ENCODE assay signal across 21 cellular contexts in the genomic region with DNA sequence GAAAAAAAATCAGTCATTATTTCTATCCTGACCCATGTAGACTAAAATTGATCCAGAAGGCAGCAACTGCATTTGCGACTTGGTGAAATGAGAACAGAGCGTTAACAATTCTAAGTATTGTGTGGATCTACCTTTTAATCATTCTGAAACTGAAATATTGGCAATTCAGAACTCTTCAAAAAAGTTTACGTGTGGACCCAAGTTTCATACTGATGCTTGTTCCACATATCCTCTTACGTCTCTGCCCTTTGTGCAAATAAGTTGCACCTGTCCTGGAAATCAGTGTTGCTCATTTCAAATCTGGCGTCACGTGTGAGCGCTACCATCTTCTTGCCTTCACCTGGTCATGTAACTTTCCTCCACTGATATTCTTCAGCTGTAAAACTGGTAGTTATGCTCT.
A peak's percentile ranks its signal among the peaks of the same experiment; 100 is the strongest.
DNase-seq lines count a peak whose midpoint lies in the region; ATAC-seq and TF ChIP-seq lines count a peak whose summit lies in the region.
"Had no signal": no experiment of that assay in that cellular context is flagged by ENCODE, and none has a peak within 500 bp of the region (broad histone marks: within the 10 kb centered on the region; RNA-seq: fewer than 3 reads in every experiment).

No MANE protein-coding gene starts in this region.

- no peaks in the 10 kb centered on the region for H3K36me3 Mint-ChIP-seq in stimulated activated memory B cell treated with anti-CD40 and anti-IgM and Interleukin-4, amounts not matched to agents 10 μg/mL and 1 μg/mL and 100 μg/mL, for 72 hours

- H3K27ac ChIP-seq in caudate nucleus (ENCODE audit: low read depth, low read length) (no peak overlapping the region), right lobe of liver (no peak overlapping the region)
- H3K27ac ChIP-seq: esophagus muscularis mucosa, left ventricle myocardium inferior, psoas muscle, uterus had no signal

- WGBS in right lobe of liver (ENCODE audit: insufficient coverage, low coverage, low lambda C conversion rate, missing lambda C conversion rate), result 71% methylated on average over 7 of the region's 7 CpGs

- H3K9me3 Mint-ChIP-seq in stimulated activated memory B cell treated with anti-CD40 and anti-IgM and Interleukin-4, amounts not matched to agents 10 μg/mL and 1 μg/mL and 100 μg/mL, for 72 hours, result peaks cover 2% of the 10 kb centered on the region
- H3K9me3 Mint-ChIP-seq: central memory CD8-positive, alpha-beta T cell; neural crest cell had no signal

- H3K27me3 Mint-ChIP-seq in stimulated activated memory B cell treated with anti-CD40 and anti-IgM and Interleukin-4, amounts not matched to agents 10 μg/mL and 1 μg/mL and 100 μg/mL, for 72 hours, result no peaks in the 10 kb centered on the region
- H3K27me3 Mint-ChIP-seq: central memory CD8-positive, alpha-beta T cell had no signal

- DNase-seq in caudate nucleus (lab: John Stamatoyannopoulos, UW), result no peak
- DNase-seq in right lobe of liver, result no peak
- no peak for DNase-seq in NCI-H1048 (lab: John Stamatoyannopoulos, UW)
- DNase-seq: activated effector memory CD4-positive, alpha-beta T cell treated with Interleukin-2 at 50 U/mL for 16 hours; amniotic stem cell; effector CD4-positive, alpha-beta T cell; left ventricle myocardium inferior; NCI-H1436; NCI-H774; psoas muscle; small intestine; stimulated activated CD4-positive, alpha-beta T cell treated with anti-CD3 and anti-CD28 coated beads, Interleukin-4, amount 100 ng/mL, for 24 hours; T1000; uterus had no signal

- H3K4me3 Mint-ChIP-seq in stimulated activated memory B cell treated with anti-CD40 and anti-IgM and Interleukin-4, amounts not matched to agents 10 μg/mL and 1 μg/mL and 100 μg/mL, for 72 hours, result no peak overlapping the region
- H3K4me3 Mint-ChIP-seq: central memory CD8-positive, alpha-beta T cell; neural crest cell had no signal

- no peaks in the 10 kb centered on the region for H3K27me3 ChIP-seq in right lobe of liver
- H3K27me3 ChIP-seq: esophagus muscularis mucosa, uterus had no signal

- no peaks in the 10 kb centered on the region for H3K36me3 ChIP-seq in right lobe of liver
- H3K36me3 ChIP-seq: esophagus muscularis mucosa, left ventricle myocardium inferior, uterus had no signal

- no peak for TF ChIP-seq POLR2A in right lobe of liver (IDR thresholded peaks at IDR 0.05)

- H3K27ac Mint-ChIP-seq in stimulated activated memory B cell treated with anti-CD40 and anti-IgM and Interleukin-4, amounts not matched to agents 10 μg/mL and 1 μg/mL and 100 μg/mL, for 72 hours, result no peak overlapping the region

- ATAC-seq in GM18868 (IDR thresholded peaks at IDR 0.05; ENCODE audit: unreplicated experiment) (peak; percentile 81), GM21528 (IDR thresholded peaks at IDR 0.05; ENCODE audit: low FRiP score, unreplicated experiment) (peak; percentile 52), HG03039 (IDR thresholded peaks at IDR 0.05; ENCODE audit: unreplicated experiment) (peak; percentile 75), right lobe of liver (no peak)
- peak; percentile 57 for ATAC-seq in stimulated activated memory B cell treated with anti-CD40 and anti-IgM and Interleukin-4, amounts not matched to agents 10 μg/mL and 1 μg/mL and 100 μg/mL, for 72 hours
- ATAC-seq: psoas muscle had no signal

- H3K4me3 ChIP-seq in right lobe of liver, result no peak overlapping the region
- H3K4me3 ChIP-seq: esophagus muscularis mucosa, left ventricle myocardium inferior, psoas muscle, uterus had no signal

- H3K9me3 ChIP-seq in right lobe of liver, result no peaks in the 10 kb centered on the region
- H3K9me3 ChIP-seq: esophagus muscularis mucosa, left ventricle myocardium inferior, psoas muscle, uterus had no signal

- H3K4me1 Mint-ChIP-seq in stimulated activated memory B cell treated with anti-CD40 and anti-IgM and Interleukin-4, amounts not matched to agents 10 μg/mL and 1 μg/mL and 100 μg/mL, for 72 hours, result no peaks in the 10 kb centered on the region
- H3K4me1 Mint-ChIP-seq: central memory CD8-positive, alpha-beta T cell; neural crest cell had no signal

- no peaks in the 10 kb centered on the region for H3K4me1 ChIP-seq in right lobe of liver
- H3K4me1 ChIP-seq: esophagus muscularis mucosa, left ventricle myocardium inferior, psoas muscle, uterus had no signal

- intact Hi-C loops in right lobe of liver (cut with DNase I), result no loop called here

- TF ChIP-seq CTCF in right lobe of liver (IDR thresholded peaks at IDR 0.05), result no peak

Comparison
In these comparisons a context has a peak if more than half of its experiments do, and no peak if none do; other contexts are left out.
1. ATAC-seq: peak in GM18868 (single experiment), GM21528 (single experiment), HG03039 (single experiment) and stimulated activated memory B cell treated with anti-CD40 and anti-IgM and Interleukin-4, amounts not matched to agents 10 μg/mL and 1 μg/mL and 100 μg/mL, for 72 hours (single experiment); none in right lobe of liver (0 of 4).